In the genomic region with DNA sequence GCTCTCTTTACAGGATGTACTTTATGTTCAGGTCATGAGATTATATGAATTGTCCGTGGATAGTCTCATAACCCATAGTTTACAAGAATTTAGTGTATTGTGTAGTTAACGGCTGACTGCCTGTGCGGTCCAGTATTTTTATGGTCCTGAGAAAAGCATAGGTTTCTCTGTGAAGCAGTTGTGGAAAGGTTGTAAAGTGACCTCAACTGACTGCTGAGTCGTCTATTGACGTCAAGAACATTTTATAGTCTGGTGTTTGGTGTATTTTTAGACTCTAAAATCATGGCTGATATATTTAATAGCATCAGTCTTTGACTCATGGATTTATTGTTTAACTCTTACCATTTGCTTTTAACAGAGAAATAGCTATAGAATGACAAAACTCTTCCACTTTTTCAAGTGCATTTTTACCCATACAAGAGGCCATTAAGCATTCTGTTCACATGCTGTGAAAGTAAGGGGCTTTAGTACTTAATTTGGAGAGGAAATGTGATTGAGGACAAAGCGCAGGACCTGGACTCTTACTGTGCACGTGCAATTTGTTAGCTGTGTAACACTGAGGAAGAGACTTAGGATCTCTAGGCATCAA, we compare ENCODE assay signal across 14 cellular contexts.
DNase-seq lines count a peak whose midpoint lies in the region; ATAC-seq and TF ChIP-seq lines count a peak whose summit lies in the region.
"Had no signal": no experiment of that assay in that cellular context is flagged by ENCODE, and none has a peak within 500 bp of the region (broad histone marks: within the 10 kb centered on the region; RNA-seq: fewer than 3 reads in every experiment).

No MANE protein-coding gene starts in this region.

- WGBS in SK-N-SH (ENCODE audit: low lambda C conversion rate), result 41% methylated on average over 7 of the region's 7 CpGs
- 71 to 80% (median 77%) methylated on average over 7 of the region's 7 CpGs for WGBS in stomach, 5 donors

- H3K4me2 ChIP-seq in SK-N-SH, result 0 out of 2 replicates have a peak overlapping the region, but pooled peaks have one; percentile 14

- peak; percentile 23 for DNase-seq in MCF 10A (ENCODE audit: unreplicated experiment)
- no peak for DNase-seq in breast epithelium (ENCODE audit: low spot score in 2 of 2)
- DNase-seq in SK-N-SH, result no peak
- DNase-seq in left ventricle myocardium superior, result no peak
- peak; percentile 61 for DNase-seq in stromal cell of bone marrow (ENCODE audit: low read depth)
- no peak for DNase-seq in stomach
- DNase-seq in NCI-H1092 (lab: John Stamatoyannopoulos, UW), result no peak
- DNase-seq: activated CD4-positive, alpha-beta T cell treated with anti-CD3 and anti-CD28 coated beads for 1 hour; activated naive CD8-positive, alpha-beta T cell treated with anti-CD3 and anti-CD28 coated beads, Interleukin-2, amount 10 ng/mL, durations not matched to agents 7 days and 5 days; OCI-M1 had no signal

- no peaks in the 10 kb centered on the region for H4K20me1 ChIP-seq in SK-N-SH (ENCODE audit: insufficient read depth)
- H4K20me1 ChIP-seq: BLaER1 treated with 17β-estradiol and CSF1 and Interleukin-3, amounts not matched to agents 10 nM and 100 nM had no signal

- H3K36me3 Mint-ChIP-seq in MCF 10A (ENCODE audit: insufficient read depth, unreplicated experiment), result no peaks in the 10 kb centered on the region

- ATAC-seq in left ventricle myocardium superior (peak; percentile 73), HG03025 (IDR thresholded peaks at IDR 0.05; ENCODE audit: low FRiP score, unreplicated experiment) (no peak)
- ATAC-seq: gastroesophageal sphincter, GM12878 had no signal

- POLR2A ChIA-PET in MCF 10A (lab: Yijun Ruan, JAX), result interaction anchor here (0.9 kb wide), 1 partner anchor 59 kb away, joined by 3 read pairs; no protein-coding TSS in a partner anchor
- POLR2A ChIA-PET in SK-N-SH (lab: Yijun Ruan, JAX), result no interaction called here

- H3K9me3 Mint-ChIP-seq in MCF 10A (ENCODE audit: unreplicated experiment), result no peaks in the 10 kb centered on the region

- no TSS peak for BruUV-seq in MCF 10A (replicated peaks; lab: Mats Ljungman, UMichigan)

- peaks cover 4% of the 10 kb centered on the region for H3F3A ChIP-seq in SK-N-SH (replicated peaks; ENCODE audit: insufficient read depth)

- H3K36me3 ChIP-seq in breast epithelium (no peaks in the 10 kb centered on the region), SK-N-SH (replicated peaks in 1 of 2; ENCODE audit: control insufficient read depth in 1 of 2, insufficient read depth in 2 of 2, low read length in 1 of 2) (no peaks in the 10 kb centered on the region), stomach (no peaks in the 10 kb centered on the region)
- H3K36me3 ChIP-seq: BLaER1 treated with 17β-estradiol and CSF1 and Interleukin-3, amounts not matched to agents 10 nM and 100 nM; gastroesophageal sphincter had no signal

- no peak overlapping the region for H3K4me3 ChIP-seq in breast epithelium
- H3K4me3 ChIP-seq in SK-N-SH (ENCODE audit: low read depth in 2 of 2, low read length in 1 of 2), result no peak overlapping the region
- H3K4me3 ChIP-seq in stomach, result no peak overlapping the region
- H3K4me3 ChIP-seq: BLaER1 treated with 17β-estradiol and CSF1 and Interleukin-3, amounts not matched to agents 10 nM and 100 nM; gastroesophageal sphincter; GM12878 had no signal

- TF ChIP-seq POLR2A in breast epithelium (IDR thresholded peaks at IDR 0.05) (no peak), stomach (IDR thresholded peaks at IDR 0.05) (no peak)

- H3K4me1 ChIP-seq in breast epithelium (no peaks in the 10 kb centered on the region), SK-N-SH (ENCODE audit: control insufficient read depth in 1 of 2, insufficient read depth in 2 of 2, low read depth in 1 of 2, low read length in 1 of 2) (peaks cover 0 to 23% of the 10 kb centered on the region in 2 experiments; a peak in 3 of 4 replicates), stomach (peaks cover 0 to 7% (median 0%) of the 10 kb centered on the region in 4 donors)

- TF ChIP-seq CTCF in MCF 10A (IDR thresholded peaks at IDR 0.05; ENCODE audit: unreplicated experiment), result no peak
- no peak for TF ChIP-seq CTCF in breast epithelium (IDR thresholded peaks at IDR 0.05)
- no peak for TF ChIP-seq CTCF in SK-N-SH (IDR thresholded peaks at IDR 0.05)
- TF ChIP-seq CTCF in stomach (IDR thresholded peaks at IDR 0.05), result no peak

- CTCF ChIA-PET in MCF 10A (lab: Yijun Ruan, JAX) (interaction anchor here (0.5 to 1.5 kb wide), 3 partner anchors 10 to 21 kb away, joined by 3 to 4 read pairs (median 4); no protein-coding TSS in a partner anchor), SK-N-SH (lab: Yijun Ruan, JAX) (interaction anchor here (0.7 to 0.8 kb wide), 2 partner anchors 10 to 12 kb away, joined by 3 read pairs; no protein-coding TSS in a partner anchor)

- H3K27me3 Mint-ChIP-seq in MCF 10A (ENCODE audit: insufficient read depth, unreplicated experiment), result no peaks in the 10 kb centered on the region
- H3K27me3 Mint-ChIP-seq: activated naive CD8-positive, alpha-beta T cell treated with anti-CD3 and anti-CD28 coated beads, Interleukin-2, amount 10 ng/mL, durations not matched to agents 7 days and 5 days had no signal

- H3K9me2 ChIP-seq in SK-N-SH, result no peaks in the 10 kb centered on the region

- H3K4me1 Mint-ChIP-seq in MCF 10A (ENCODE audit: insufficient read depth, unreplicated experiment), result peaks cover 7% of the 10 kb centered on the region

- H3K4me3 Mint-ChIP-seq in MCF 10A (ENCODE audit: unreplicated experiment), result no peak overlapping the region
- H3K4me3 Mint-ChIP-seq: activated naive CD8-positive, alpha-beta T cell treated with anti-CD3 and anti-CD28 coated beads, Interleukin-2, amount 10 ng/mL, durations not matched to agents 7 days and 5 days had no signal

- H3K27ac Mint-ChIP-seq in MCF 10A (ENCODE audit: low read depth, unreplicated experiment), result no peak overlapping the region
- H3K27ac Mint-ChIP-seq: activated naive CD8-positive, alpha-beta T cell treated with anti-CD3 and anti-CD28 coated beads, Interleukin-2, amount 10 ng/mL, durations not matched to agents 7 days and 5 days had no signal

- intact Hi-C loops in MCF 10A (cut with micrococcal nuclease) (no loop called here), breast epithelium (cut with DNase I; ENCODE audit: low total_unique reads) (no loop called here), left ventricle myocardium superior (cut with micrococcal nuclease) (no loop called here), stomach (cut with DNase I; ENCODE audit: low total_unique reads) (no loop called here)

- no peak for TF ChIP-seq RAD21 in SK-N-SH (IDR thresholded peaks at IDR 0.05; ENCODE audit: low read length)

- H3K27me3 ChIP-seq in breast epithelium, result no peaks in the 10 kb centered on the region
- H3K27me3 ChIP-seq in SK-N-SH (ENCODE audit: insufficient read depth), result no peaks in the 10 kb centered on the region
- no peaks in the 10 kb centered on the region for H3K27me3 ChIP-seq in stomach
- H3K27me3 ChIP-seq: BLaER1 treated with 17β-estradiol and CSF1 and Interleukin-3, amounts not matched to agents 10 nM and 100 nM; gastroesophageal sphincter had no signal

- H3K9me3 ChIP-seq in breast epithelium (no peaks in the 10 kb centered on the region), SK-N-SH (no peaks in the 10 kb centered on the region), stomach (no peaks in the 10 kb centered on the region)
- H3K9me3 ChIP-seq: BLaER1 treated with 17β-estradiol and CSF1 and Interleukin-3, amounts not matched to agents 10 nM and 100 nM; gastroesophageal sphincter had no signal

- TF ChIP-seq EP300 in SK-N-SH (IDR thresholded peaks at IDR 0.05; ENCODE audit: borderline replicate concordance in 1 of 2, low read depth in 1 of 2, low read length in 1 of 2), result peak in 1 of 2 experiments; percentile 77; a peak in 1 of 4 replicates
- TF ChIP-seq EP300 in stomach (IDR thresholded peaks at IDR 0.05), result no peak

- no peak overlapping the region for H3K27ac ChIP-seq in breast epithelium
- H3K27ac ChIP-seq in SK-N-SH (ENCODE audit: low read depth in 2 of 2, low read length in 1 of 2), result peak overlapping the region in 1 of 2 experiments; percentile 81; a peak in 3 of 4 replicates
- no peak overlapping the region for H3K27ac ChIP-seq in stomach
- H3K27ac ChIP-seq: BLaER1 treated with 17β-estradiol and CSF1 and Interleukin-3, amounts not matched to agents 10 nM and 100 nM; gastroesophageal sphincter had no signal

- H3K9ac ChIP-seq in SK-N-SH, result peak overlapping the region; percentile 36; the same call in 1 of the 2 replicates
- H3K9ac ChIP-seq: BLaER1 treated with 17β-estradiol and CSF1 and Interleukin-3, amounts not matched to agents 10 nM and 100 nM had no signal

- H3K79me2 ChIP-seq in SK-N-SH (ENCODE audit: insufficient read depth), result no peaks in the 10 kb centered on the region

- H2AFZ ChIP-seq in SK-N-SH (ENCODE audit: low read depth), result peak overlapping the region; percentile 27; the same call in 1 of the 2 replicates

TF ChIP-seq in SK-N-SH, 30 proteins besides CTCF, POLR2A, EP300 and RAD21:
- TF ChIP-seq MXI1 (IDR thresholded peaks at IDR 0.05; ENCODE audit: low read depth, low read length) (no peak), TCF12 (IDR thresholded peaks at IDR 0.05) (peak; percentile 59), YY1 (IDR thresholded peaks at IDR 0.05; ENCODE audit: low read depth) (0 out of 2 replicates have a peak, but pooled peaks have one; percentile 14), PBX3 (IDR thresholded peaks at IDR 0.05) (peak; percentile 42; the same call in 1 of the 2 replicates), JUND (IDR thresholded peaks at IDR 0.05) (peak; percentile 50), TEAD4 (IDR thresholded peaks at IDR 0.05; ENCODE audit: borderline replicate concordance, insufficient read depth) (no peak), MEF2A (IDR thresholded peaks at IDR 0.05; ENCODE audit: borderline replicate concordance, low read depth) (peak; percentile 93), FOXM1 (IDR thresholded peaks at IDR 0.05; ENCODE audit: low read depth) (0 out of 2 replicates have a peak, but pooled peaks have one; percentile 19), RXRA (IDR thresholded peaks at IDR 0.05; ENCODE audit: borderline replicate concordance, low read depth) (0 out of 2 replicates have a peak, but pooled peaks have one; percentile 47), FOSL2 (IDR thresholded peaks at IDR 0.05; ENCODE audit: borderline replicate concordance, low read depth) (peak; percentile 54), NFIC (IDR thresholded peaks at IDR 0.05; ENCODE audit: borderline replicate concordance) (no peak; the same call in 1 of the 2 replicates), TAF1 (IDR thresholded peaks at IDR 0.05; ENCODE audit: borderline replicate concordance, low read depth, low read length) (no peak), RFX5 (IDR thresholded peaks at IDR 0.05; ENCODE audit: low read length) (no peak)
TF ChIP-seq in SK-N-SH: peak in this region for 8.

Comparison
In these comparisons a context has a peak if more than half of its experiments do, and no peak if none do; other contexts are left out.
1. DNase-seq: peak in MCF 10A (single experiment) and stromal cell of bone marrow (single experiment); none in breast epithelium (0 of 2), SK-N-SH (single experiment), left ventricle myocardium superior (single experiment), stomach (single experiment) and NCI-H1092 (single experiment).